8 cellular contexts compared by ENCODE assay signal in the genomic region with DNA sequence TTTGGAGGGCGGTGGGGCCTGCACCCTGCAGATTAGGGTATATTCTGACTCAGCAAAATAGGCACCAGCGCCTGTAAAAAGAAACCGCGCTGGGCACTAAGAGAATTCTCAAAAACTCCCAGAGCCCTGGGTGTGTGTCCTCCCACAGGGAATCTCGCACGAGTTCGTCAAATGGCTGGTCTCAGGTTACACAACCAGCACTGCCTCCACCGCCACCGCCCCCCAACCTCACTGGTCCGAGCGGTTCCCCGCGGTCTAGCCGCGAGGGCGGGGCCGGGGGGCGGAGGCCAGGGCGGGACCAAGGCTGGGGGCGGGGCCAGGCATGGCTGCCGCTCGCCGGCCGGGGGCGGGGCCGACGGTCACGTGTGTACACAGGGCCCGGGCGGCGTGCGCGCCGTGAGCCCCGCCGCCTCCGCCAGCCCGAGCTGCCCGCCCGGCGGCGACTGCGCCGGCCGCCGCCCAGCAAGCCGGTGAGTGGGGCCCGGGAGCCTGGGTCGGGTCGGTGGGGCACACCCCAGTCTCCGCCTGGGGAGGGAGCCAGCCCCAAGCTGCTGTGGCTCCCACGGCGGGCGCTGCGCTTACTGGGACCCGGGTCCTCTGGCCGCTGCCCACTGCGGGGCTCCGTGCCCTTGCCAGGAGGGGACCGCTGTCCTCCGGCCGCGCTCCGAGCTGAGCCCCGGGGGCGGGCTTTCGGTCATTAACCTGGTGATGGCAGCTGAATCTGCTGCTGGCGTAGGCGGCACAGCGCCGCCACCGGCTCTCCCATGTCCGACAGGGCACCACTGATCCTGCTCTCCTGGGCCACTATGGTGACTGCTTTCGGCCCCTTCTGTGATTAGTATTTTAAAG. TPM values are rescaled to one million over a fixed set of nuclear protein-coding genes. Genes with fewer than 3 reads are reported as not detected.
DNase-seq lines count a peak whose midpoint lies in the region; ATAC-seq and TF ChIP-seq lines count a peak whose summit lies in the region.

A gene with protein sequence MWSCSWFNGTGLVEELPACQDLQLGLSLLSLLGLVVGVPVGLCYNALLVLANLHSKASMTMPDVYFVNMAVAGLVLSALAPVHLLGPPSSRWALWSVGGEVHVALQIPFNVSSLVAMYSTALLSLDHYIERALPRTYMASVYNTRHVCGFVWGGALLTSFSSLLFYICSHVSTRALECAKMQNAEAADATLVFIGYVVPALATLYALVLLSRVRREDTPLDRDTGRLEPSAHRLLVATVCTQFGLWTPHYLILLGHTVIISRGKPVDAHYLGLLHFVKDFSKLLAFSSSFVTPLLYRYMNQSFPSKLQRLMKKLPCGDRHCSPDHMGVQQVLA (plus strand): TSS at position 358 of the 849 bp plus-strand sequence. CDS start 12,970 bp downstream, outside the sequence.

- no peak within 1 kb of the TSS for H3K56ac ChIP-seq in IMR-90 (ENCODE audit: extremely low read depth, insufficient read depth, low read length)

- peaks cover 10 to 38% of the 10 kb centered on the region in 2 experiments for H3K79me1 ChIP-seq in IMR-90 (ENCODE audit: low read depth in 1 of 2, low read length in 2 of 2)

- H3K14ac ChIP-seq in IMR-90 (replicated peaks; ENCODE audit: low read depth, low read length) = 0 out of 2 replicates have a peak within 1 kb of the TSS, but pooled peaks have one; percentile 20

- TF ChIP-seq POLR2A in IMR-90 (IDR thresholded peaks at IDR 0.05; ENCODE audit: low read depth, low read length) = no peak

- CTCF ChIA-PET in IMR-90 (lab: Yijun Ruan, JAX) = interaction anchor here (0.6 to 1.1 kb wide), 2 partner anchors 10 kb away, joined by 3 to 4 read pairs; no protein-coding TSS in a partner anchor

- H2BK120ac ChIP-seq in IMR-90 (ENCODE audit: low read depth, low read length) = no peak within 1 kb of the TSS

- peak within 1 kb of the TSS; percentile 24; the same call in 1 of the 2 replicates for H3K18ac ChIP-seq in IMR-90 (ENCODE audit: low read depth, low read length)

- H3K4me1 ChIP-seq in IMR-90 (ENCODE audit: control insufficient read depth, insufficient read depth, low read length) = peaks cover 20% of the 10 kb centered on the region
- peaks cover 68% of the 10 kb centered on the region for H3K4me1 ChIP-seq in mucosa of stomach (ENCODE audit: control insufficient read depth, insufficient read depth, low read length)

- H3K4me3 ChIP-seq in IMR-90 (ENCODE audit: insufficient read depth, low read depth, low read length) (peak within 1 kb of the TSS; percentile 54), epithelial cell of proximal tubule (ENCODE audit: low read depth, low read length) (peak within 1 kb of the TSS; percentile 68), mucosa of stomach (ENCODE audit: low read length) (peak within 1 kb of the TSS; percentile 33)

- TF ChIP-seq CTCF in IMR-90 (conservative IDR thresholded peaks at IDR 0.05; ENCODE audit: low read depth, low read length) (peak; percentile 58), epithelial cell of proximal tubule (conservative IDR thresholded peaks at IDR 0.05; ENCODE audit: low read depth, low read length) (peak; percentile 61)

- H3K4ac ChIP-seq in IMR-90 (ENCODE audit: low read depth, low read length) = peak within 1 kb of the TSS; percentile 28

- H2BK5ac ChIP-seq in IMR-90 (ENCODE audit: low read depth, low read length, poor library complexity, severe bottlenecking) = peak within 1 kb of the TSS; percentile 62

- H2AK9ac ChIP-seq in IMR-90 (replicated peaks; ENCODE audit: low read depth, low read length, poor library complexity) = peak within 1 kb of the TSS; percentile 84

- H3K9ac ChIP-seq in IMR-90 (ENCODE audit: low read depth, low read length) (peak within 1 kb of the TSS; percentile 79), mucosa of stomach (ENCODE audit: low read length) (peak within 1 kb of the TSS; percentile 64)

- intact Hi-C loops in IMR-90 (cut with micrococcal nuclease) = loop anchor here (5.0 to 10.0 kb wide), 2 partner anchors 93 to 140 kb away; a partner anchor contains a TSS

- POLR2A ChIA-PET in IMR-90 (lab: Charles Lee; ENCODE audit: unreplicated experiment) = no interaction called here

- no peak within 1 kb of the TSS for H2BK20ac ChIP-seq in IMR-90 (ENCODE audit: low read depth, low read length)

- peak within 1 kb of the TSS; percentile 88 for H3K27ac ChIP-seq in IMR-90 (ENCODE audit: insufficient read depth, low read length)

- DNase-seq in DMS153 treated with DMSO at 0.1 percent for 48 hours (lab: John Stamatoyannopoulos, UW; ENCODE audit: unreplicated experiment) (peak; percentile 95), IMR-90 (peak; percentile 94), OCI-M1 (lab: John Stamatoyannopoulos, UW) (peak; percentile 98), activated T-cell treated with anti-CD3 and anti-CD28 coated beads for 4 hours (peak; percentile 90), epithelial cell of proximal tubule (ENCODE audit: low read depth) (peak; percentile 49)
- DNase-seq in stimulated activated CD8-positive, alpha-beta memory T cell treated with anti-CD3 and anti-CD28 coated beads, Interleukin-4, amount 100 ng/mL, for 48 hours = peak; percentile 97

- in situ Hi-C loops in IMR-90 (cut with MboI; ENCODE audit: low sequenced_read_pairs) = no loop called here

- TF ChIP-seq RAD21 in IMR-90 (IDR thresholded peaks at IDR 0.05; ENCODE audit: low read length) = peak; percentile 43

- H3K9me3 ChIP-seq in IMR-90 (ENCODE audit: control insufficient read depth, insufficient read depth, low read length) (no peaks in the 10 kb centered on the region), mucosa of stomach (ENCODE audit: control insufficient read depth, low read length) (no peaks in the 10 kb centered on the region)

- H2AFZ ChIP-seq in IMR-90 (replicated peaks; ENCODE audit: low read length, poor library complexity) = peak within 1 kb of the TSS; percentile 87

- H3K36me3 ChIP-seq in IMR-90 (ENCODE audit: control insufficient read depth, insufficient read depth, low read length) = no peaks in the 10 kb centered on the region
- H3K36me3 ChIP-seq in mucosa of stomach (ENCODE audit: control insufficient read depth, insufficient read depth, low read length) = no peaks in the 10 kb centered on the region

- H3K23ac ChIP-seq in IMR-90 (ENCODE audit: low read depth, low read length) = no peak within 1 kb of the TSS

- H4K20me1 ChIP-seq in IMR-90 (ENCODE audit: insufficient read depth, low read length) = peaks cover 27% of the 10 kb centered on the region; the same call in 1 of the 2 replicates

- dilution Hi-C loops in IMR-90 (cut with HindIII; ENCODE audit: low sequenced_read_pairs, unreplicated experiment) = no loop called here

- H4K5ac ChIP-seq in IMR-90 (ENCODE audit: low read depth, low read length) = peak within 1 kb of the TSS; percentile 84

- H3K4me2 ChIP-seq in IMR-90 (ENCODE audit: low read depth, low read length) = peak within 1 kb of the TSS; percentile 96

- WGBS in IMR-90 (ENCODE audit: extremely low coverage in 2 of 2, insufficient read length in 1 of 2), 2 experiments = 1% methylated on average over 15 of the region's 74 CpGs; no CpG with 5 or more reads in 1 of the 2 experiments

- peak within 1 kb of the TSS; percentile 18 to 90; a peak in 3 of 4 replicates for H4K8ac ChIP-seq in IMR-90 (ENCODE audit: low read depth in 2 of 2, low read length in 2 of 2)

- BruUV-seq in IMR-90 (replicated peaks; lab: Mats Ljungman, UMichigan) = no TSS peak

- H2BK15ac ChIP-seq in IMR-90 (ENCODE audit: low read depth, low read length) = no peak within 1 kb of the TSS

- H2AK5ac ChIP-seq in IMR-90 (ENCODE audit: low read depth, low read length) = peak within 1 kb of the TSS; percentile 69; the same call in 1 of the 2 replicates

- H3K9me1 ChIP-seq in IMR-90 (ENCODE audit: insufficient read depth, low read length) = peaks cover 3% of the 10 kb centered on the region; the same call in 1 of the 2 replicates

- H3K27me3 ChIP-seq in IMR-90 (ENCODE audit: control insufficient read depth, insufficient read depth, low read length) (no peaks in the 10 kb centered on the region), mucosa of stomach (ENCODE audit: control insufficient read depth, insufficient read depth, low read length) (no peaks in the 10 kb centered on the region)

- ATAC-seq in GM21526 (IDR thresholded peaks at IDR 0.05; ENCODE audit: low FRiP score, unreplicated experiment) (peak; percentile 85), IMR-90 (ENCODE audit: low read depth) (peak; percentile 98)

- peak within 1 kb of the TSS; percentile 4; the same call in 1 of the 2 replicates for H4K91ac ChIP-seq in IMR-90 (ENCODE audit: insufficient read depth, low read depth, low read length)

TF ChIP-seq in IMR-90, 13 proteins besides CTCF, POLR2A, EP300 and RAD21 (continues in another document):
- TF ChIP-seq, protein P1, sequence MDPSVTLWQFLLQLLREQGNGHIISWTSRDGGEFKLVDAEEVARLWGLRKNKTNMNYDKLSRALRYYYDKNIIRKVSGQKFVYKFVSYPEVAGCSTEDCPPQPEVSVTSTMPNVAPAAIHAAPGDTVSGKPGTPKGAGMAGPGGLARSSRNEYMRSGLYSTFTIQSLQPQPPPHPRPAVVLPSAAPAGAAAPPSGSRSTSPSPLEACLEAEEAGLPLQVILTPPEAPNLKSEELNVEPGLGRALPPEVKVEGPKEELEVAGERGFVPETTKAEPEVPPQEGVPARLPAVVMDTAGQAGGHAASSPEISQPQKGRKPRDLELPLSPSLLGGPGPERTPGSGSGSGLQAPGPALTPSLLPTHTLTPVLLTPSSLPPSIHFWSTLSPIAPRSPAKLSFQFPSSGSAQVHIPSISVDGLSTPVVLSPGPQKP (IDR thresholded peaks at IDR 0.05; ENCODE audit: borderline replicate concordance, low read depth, low read length) = no peak
- TF ChIP-seq MXI1 (IDR thresholded peaks at IDR 0.05; ENCODE audit: borderline replicate concordance, low read depth, low read length) (peak; percentile 91; the same call in 1 of the 2 replicates), MAFK (IDR thresholded peaks at IDR 0.05; ENCODE audit: low read depth, low read length) (peak; percentile 97), CEBPB (IDR thresholded peaks at IDR 0.05; ENCODE audit: low read depth, low read length) (peak; percentile 66), SMC3 (IDR thresholded peaks at IDR 0.05; ENCODE audit: low read depth, low read length) (0 out of 2 replicates have a peak, but pooled peaks have one; percentile 10), MAZ (IDR thresholded peaks at IDR 0.05; ENCODE audit: borderline replicate concordance, low read depth, low read length) (peak; percentile 93; the same call in 1 of the 2 replicates)

RNA-seq across cellular contexts. Expression of the gene that starts here (rescaled TPM):
- total RNA-seq in IMR-90 (2012; rRNA removed) = 0.83 and 2.2 TPM in 2 replicates
- polyA plus RNA-seq in IMR-90 (2012; rRNA removed) = 2.5 and 3.4 TPM in 2 replicates
- 1.9 and 8.1 TPM in 2 replicates for polyA plus RNA-seq in IMR-90 (2012; cell fraction: cytosol; rRNA removed)
- polyA plus RNA-seq in IMR-90 (2012; cell fraction: nucleus; rRNA removed; ENCODE audit: low replicate concordance) = 4.5 and 7.4 TPM in 2 replicates
- total RNA-seq in epithelial cell of proximal tubule = 0.23 TPM in 1 of 2 replicates, not detected in the other

Comparison
In these comparisons a context has a peak if more than half of its experiments do, and no peak if none do; other contexts are left out.
1. Peak in every context shown above with its lines: DNase-seq, ATAC-seq, H3K4me3 ChIP-seq and H3K27ac ChIP-seq.
2. Peak in DNase-seq and H3K4me3 ChIP-seq in epithelial cell of proximal tubule; RNA of the gene not detected or under 1 TPM.